In genomic region chr1:225919906-225920305, GRCh38 we compare ENCODE assay signal across 8 cellular contexts. TPM values are rescaled to one million over a fixed set of nuclear protein-coding genes. Genes with fewer than 3 reads are reported as not detected.
DNase-seq lines count a peak whose midpoint lies in the region; ATAC-seq and TF ChIP-seq lines count a peak whose summit lies in the region.

No MANE protein-coding gene starts in this region.

- peaks cover 20% of the 10 kb centered on the region for H3K79me2 ChIP-seq in SK-N-SH (ENCODE audit: insufficient read depth)
- peaks cover 20% of the 10 kb centered on the region for H3K79me2 ChIP-seq in fibroblast of lung (ENCODE audit: control insufficient read depth, insufficient read depth, low read length)
- H3K79me2 ChIP-seq in neural progenitor cell (ENCODE audit: low read depth), result peaks cover 20% of the 10 kb centered on the region
- H3K79me2 ChIP-seq in smooth muscle cell (ENCODE audit: low read depth), result peaks cover 9% of the 10 kb centered on the region

- peak; percentile 74 for DNase-seq in activated naive CD4-positive, alpha-beta T cell treated with anti-CD3 and anti-CD28 coated beads for 36 hours
- DNase-seq in activated naive CD4-positive, alpha-beta T cell treated with Interleukin-2 at 50 U/mL for 16 hours, result no peak
- DNase-seq in SK-N-SH, result peak; percentile 91
- DNase-seq in fibroblast of lung (ENCODE audit: low read depth in 2 of 2), result peak; percentile 86 to 92
- peak; percentile 93 for DNase-seq in putamen (ENCODE audit: low spot score)
- DNase-seq in neural progenitor cell (ENCODE audit: low spot score), result no peak
- no peak for DNase-seq in smooth muscle cell (lab: John Stamatoyannopoulos, UW; ENCODE audit: unreplicated experiment)

- no peak overlapping the region for H3K4me3 Mint-ChIP-seq in activated naive CD4-positive, alpha-beta T cell treated with anti-CD3 and anti-CD28 coated beads for 36 hours
- no peak overlapping the region for H3K4me3 Mint-ChIP-seq in neural progenitor cell

- H2AFZ ChIP-seq in SK-N-SH (ENCODE audit: low read depth) (no peak overlapping the region), fibroblast of lung (ENCODE audit: low read length) (no peak overlapping the region), neural progenitor cell (replicated peaks) (no peak overlapping the region), smooth muscle cell (ENCODE audit: low read depth) (no peak overlapping the region)

- H3K4me1 ChIP-seq in SK-N-SH (ENCODE audit: control insufficient read depth in 1 of 2, insufficient read depth in 2 of 2, low read depth in 1 of 2, low read length in 1 of 2) (peaks cover 28 to 66% of the 10 kb centered on the region in 2 experiments), fibroblast of lung (ENCODE audit: control insufficient read depth, extremely low read depth, insufficient read depth, low read length) (peaks cover 2% of the 10 kb centered on the region), neural progenitor cell (peaks cover 10% of the 10 kb centered on the region), smooth muscle cell (ENCODE audit: low read depth) (peaks cover 6% of the 10 kb centered on the region)

- 46% methylated on average over 5 of the region's 5 CpGs for WGBS in SK-N-SH (ENCODE audit: low lambda C conversion rate)
- 92% methylated on average over 5 of the region's 5 CpGs for WGBS in smooth muscle cell (ENCODE audit: low lambda C conversion rate)

- peaks cover 47% of the 10 kb centered on the region for H3K4me1 Mint-ChIP-seq in activated naive CD4-positive, alpha-beta T cell treated with anti-CD3 and anti-CD28 coated beads for 36 hours (ENCODE audit: low read depth)
- H3K4me1 Mint-ChIP-seq in neural progenitor cell, result peaks cover 26% of the 10 kb centered on the region

- H3K9me3 Mint-ChIP-seq in activated naive CD4-positive, alpha-beta T cell treated with anti-CD3 and anti-CD28 coated beads for 36 hours, result no peaks in the 10 kb centered on the region
- no peaks in the 10 kb centered on the region for H3K9me3 Mint-ChIP-seq in neural progenitor cell

- H3K36me3 ChIP-seq in SK-N-SH (replicated peaks in 1 of 2; ENCODE audit: control insufficient read depth in 1 of 2, insufficient read depth in 2 of 2, low read length in 1 of 2) (peaks cover 13 to 26% of the 10 kb centered on the region in 2 experiments), fibroblast of lung (ENCODE audit: control insufficient read depth, insufficient read depth, low read length) (peaks cover 16% of the 10 kb centered on the region), neural progenitor cell (no peaks in the 10 kb centered on the region), smooth muscle cell (ENCODE audit: low read depth) (no peaks in the 10 kb centered on the region)

- H3K9ac ChIP-seq in SK-N-SH (no peak overlapping the region), fibroblast of lung (ENCODE audit: insufficient read depth, low read length) (no peak overlapping the region), neural progenitor cell (no peak overlapping the region), smooth muscle cell (ENCODE audit: low read depth) (no peak overlapping the region)

- H3K36me3 Mint-ChIP-seq in activated naive CD4-positive, alpha-beta T cell treated with anti-CD3 and anti-CD28 coated beads for 36 hours (ENCODE audit: low read depth), result peaks cover 40% of the 10 kb centered on the region
- peaks cover 16% of the 10 kb centered on the region for H3K36me3 Mint-ChIP-seq in neural progenitor cell

- H3K27me3 Mint-ChIP-seq in activated naive CD4-positive, alpha-beta T cell treated with anti-CD3 and anti-CD28 coated beads for 36 hours (ENCODE audit: low read depth), result no peaks in the 10 kb centered on the region
- peaks cover 6% of the 10 kb centered on the region for H3K27me3 Mint-ChIP-seq in neural progenitor cell (ENCODE audit: insufficient read depth, low read depth)

- H3K4me2 ChIP-seq in SK-N-SH, result peak overlapping the region; percentile 10; the same call in 1 of the 2 replicates
- H3K4me2 ChIP-seq in fibroblast of lung (ENCODE audit: extremely low read depth, insufficient read depth, low read length), result peak overlapping the region; percentile 23
- H3K4me2 ChIP-seq in neural progenitor cell, result no peak overlapping the region
- no peak overlapping the region for H3K4me2 ChIP-seq in smooth muscle cell

- peak in 1 of 2 experiments; percentile 84; a peak in 2 of 4 replicates for TF ChIP-seq EP300 in SK-N-SH (IDR thresholded peaks at IDR 0.05; ENCODE audit: borderline replicate concordance in 1 of 2, low read depth in 1 of 2, low read length in 1 of 2)

- intact Hi-C loops in activated naive CD4-positive, alpha-beta T cell treated with anti-CD3 and anti-CD28 coated beads for 36 hours (cut with micrococcal nuclease), result loop anchor here (5.0 kb wide), 1 partner anchor 267 kb away; the partner anchor contains the start of gene ACBD3

- peak; percentile 34 for TF ChIP-seq RAD21 in SK-N-SH (IDR thresholded peaks at IDR 0.05; ENCODE audit: low read length)

- H4K20me1 ChIP-seq in SK-N-SH (ENCODE audit: insufficient read depth), result no peaks in the 10 kb centered on the region; the same call in 1 of the 2 replicates
- H4K20me1 ChIP-seq in fibroblast of lung (ENCODE audit: control insufficient read depth, extremely low read depth, insufficient read depth, low read length), result no peaks in the 10 kb centered on the region
- peaks cover 14% of the 10 kb centered on the region for H4K20me1 ChIP-seq in neural progenitor cell (ENCODE audit: low read depth)
- no peaks in the 10 kb centered on the region for H4K20me1 ChIP-seq in smooth muscle cell (ENCODE audit: low read depth)

- H3K9me3 ChIP-seq in SK-N-SH, result no peaks in the 10 kb centered on the region
- no peaks in the 10 kb centered on the region for H3K9me3 ChIP-seq in fibroblast of lung (ENCODE audit: control insufficient read depth, insufficient read depth, low read depth, low read length)
- no peaks in the 10 kb centered on the region for H3K9me3 ChIP-seq in neural progenitor cell (ENCODE audit: low read depth)
- H3K9me3 ChIP-seq in smooth muscle cell (replicated peaks; ENCODE audit: low read depth), result no peaks in the 10 kb centered on the region

- TF ChIP-seq CTCF in SK-N-SH (IDR thresholded peaks at IDR 0.05) (no peak), fibroblast of lung (conservative IDR thresholded peaks at IDR 0.05 in 1 of 2, IDR thresholded peaks at IDR 0.05 in 1 of 2; ENCODE audit: low read depth in 1 of 2, low read length in 2 of 2) (no peak), neural progenitor cell (IDR thresholded peaks at IDR 0.05) (no peak), smooth muscle cell (IDR thresholded peaks at IDR 0.05; ENCODE audit: borderline replicate concordance, insufficient read depth, poor library complexity, severe bottlenecking) (no peak)

- H3K4me3 ChIP-seq in SK-N-SH (ENCODE audit: low read depth in 2 of 2, low read length in 1 of 2) (no peak overlapping the region), fibroblast of lung (replicated peaks in 1 of 4; ENCODE audit: control extremely low read depth in 1 of 4, insufficient read depth in 1 of 4, low read depth in 3 of 4, low read length in 4 of 4) (no peak overlapping the region), neural progenitor cell (no peak overlapping the region), smooth muscle cell (no peak overlapping the region)

- ATAC-seq in GM18519 (IDR thresholded peaks at IDR 0.05; ENCODE audit: low FRiP score, unreplicated experiment), result no peak

- H3K27ac ChIP-seq in SK-N-SH (ENCODE audit: low read depth in 2 of 2, low read length in 1 of 2) (peak overlapping the region; percentile 58 to 95), fibroblast of lung (ENCODE audit: insufficient read depth, low read length) (no peak overlapping the region), neural progenitor cell (no peak overlapping the region), smooth muscle cell (ENCODE audit: low read depth) (no peak overlapping the region)

- CTCF ChIA-PET in activated naive CD4-positive, alpha-beta T cell treated with anti-CD3 and anti-CD28 coated beads for 36 hours (lab: Charles Lee), result interaction anchor here (0.8 to 1.2 kb wide), 2 partner anchors 8 to 109 kb away, joined by 3 to 5 read pairs; no protein-coding TSS in a partner anchor
- CTCF ChIA-PET in SK-N-SH (lab: Yijun Ruan, JAX), result interaction anchor here (0.6 to 2.1 kb wide), 3 partner anchors 68 to 445 kb away, joined by 3 to 7 read pairs (median 3); partner anchors contain the start of gene EPHX1

- H3K9me2 ChIP-seq in SK-N-SH, result no peaks in the 10 kb centered on the region

- no peaks in the 10 kb centered on the region for H3F3A ChIP-seq in SK-N-SH (replicated peaks; ENCODE audit: insufficient read depth)
- H3F3A ChIP-seq in neural progenitor cell (ENCODE audit: low read depth), result peaks cover 14% of the 10 kb centered on the region
- no peaks in the 10 kb centered on the region for H3F3A ChIP-seq in smooth muscle cell (ENCODE audit: low read depth)

- H3K27ac Mint-ChIP-seq in activated naive CD4-positive, alpha-beta T cell treated with anti-CD3 and anti-CD28 coated beads for 36 hours, result peak overlapping the region; percentile 84
- H3K27ac Mint-ChIP-seq in neural progenitor cell, result no peak overlapping the region

- no peaks in the 10 kb centered on the region for H3K27me3 ChIP-seq in SK-N-SH (ENCODE audit: insufficient read depth)
- no peaks in the 10 kb centered on the region for H3K27me3 ChIP-seq in fibroblast of lung (ENCODE audit: control insufficient read depth, insufficient read depth, low read length)
- no peaks in the 10 kb centered on the region for H3K27me3 ChIP-seq in neural progenitor cell
- no peaks in the 10 kb centered on the region for H3K27me3 ChIP-seq in smooth muscle cell (ENCODE audit: low read depth)

- POLR2A ChIA-PET in SK-N-SH (lab: Yijun Ruan, JAX), result no interaction called here

RNA-seq across cellular contexts. Expression of gene PYCR2, which starts 4.1 kb away (rescaled TPM):
- 100 to 1,000 TPM; 143 to 149 TPM for total RNA-seq in activated naive CD4-positive, alpha-beta T cell treated with anti-CD3 and anti-CD28 coated beads for 36 hours
- polyA plus RNA-seq in SK-N-SH (2012; rRNA removed), result 95.3 and 124 TPM in 2 replicates
- 49.6 and 70.6 TPM in 2 replicates for polyA plus RNA-seq in SK-N-SH (2012; cell fraction: cytosol; rRNA removed)
- 175 and 177 TPM in 2 replicates for polyA plus RNA-seq in SK-N-SH (2012; cell fraction: nucleus; rRNA removed)
- 30.6 and 32.4 TPM in 2 replicates for total RNA-seq in fibroblast of lung
- polyA plus RNA-seq in fibroblast of lung, result 28.6 and 35.5 TPM in 2 replicates
- 37.1 and 48.9 TPM in 2 replicates for polyA plus RNA-seq in fibroblast of lung (2012)
- polyA minus RNA-seq in fibroblast of lung (ENCODE audit: low replicate concordance), result 77.2 and 97.0 TPM in 2 replicates
- total RNA-seq in neural progenitor cell (ENCODE audit: low replicate concordance), result 23.8 and 54.7 TPM in 2 replicates
- 15.1 and 20.1 TPM in 2 replicates for total RNA-seq in smooth muscle cell
- polyA plus RNA-seq in smooth muscle cell, result 40.5 and 44.3 TPM in 2 replicates

RNA-seq across cellular contexts. Expression of gene LEFTY2, which starts 21.1 kb away (rescaled TPM):
- total RNA-seq in activated naive CD4-positive, alpha-beta T cell treated with anti-CD3 and anti-CD28 coated beads for 36 hours, result under 1 TPM in 1 of 2 experiments, not detected in 1; 0.10 TPM
- polyA plus RNA-seq in SK-N-SH (2012; rRNA removed) (not detected in 2 replicates), fibroblast of lung (0.05 TPM in 1 of 2 replicates, not detected in the other), smooth muscle cell (0.25 and 2.3 TPM in 2 replicates)
- polyA plus RNA-seq in SK-N-SH (2012; cell fraction: cytosol; rRNA removed), result 0.01 TPM in 1 of 2 replicates, not detected in the other
- polyA plus RNA-seq in SK-N-SH (2012; cell fraction: nucleus; rRNA removed), result not detected in 2 replicates
- total RNA-seq in fibroblast of lung (under 0.01 TPM in 1 of 2 replicates, not detected in the other), neural progenitor cell (ENCODE audit: low replicate concordance) (not detected in 2 replicates), smooth muscle cell (0.09 and 0.36 TPM in 2 replicates)
- polyA plus RNA-seq in fibroblast of lung (2012), result 0.05 TPM in 1 of 2 replicates, not detected in the other
- not detected in 2 replicates for polyA minus RNA-seq in fibroblast of lung (ENCODE audit: low replicate concordance)

RNA-seq across cellular contexts. Expression of gene LEFTY1, which starts 31.0 kb away (rescaled TPM):
- total RNA-seq in activated naive CD4-positive, alpha-beta T cell treated with anti-CD3 and anti-CD28 coated beads for 36 hours, result under 1 TPM in 1 of 2 experiments, not detected in 1; 0.22 TPM
- polyA plus RNA-seq in SK-N-SH (2012; rRNA removed), result 0.05 and 0.07 TPM in 2 replicates
- 0.04 and 0.05 TPM in 2 replicates for polyA plus RNA-seq in SK-N-SH (2012; cell fraction: cytosol; rRNA removed)
- 0.33 and 0.50 TPM in 2 replicates for polyA plus RNA-seq in SK-N-SH (2012; cell fraction: nucleus; rRNA removed)
- 0.26 TPM in 1 of 2 replicates, not detected in the other for total RNA-seq in fibroblast of lung
- not detected in 2 replicates for polyA plus RNA-seq in fibroblast of lung
- not detected in 2 replicates for polyA plus RNA-seq in fibroblast of lung (2012)
- not detected in 2 replicates for polyA minus RNA-seq in fibroblast of lung (ENCODE audit: low replicate concordance)
- total RNA-seq in neural progenitor cell (ENCODE audit: low replicate concordance), result not detected in 2 replicates
- total RNA-seq in smooth muscle cell, result not detected in 2 replicates
- polyA plus RNA-seq in smooth muscle cell, result 0.46 TPM in 1 of 2 replicates, not detected in the other

RNA-seq across cellular contexts. Expression of gene TMEM63A, which starts 37.7 kb away (rescaled TPM):
- 10 to 100 TPM; 34.3 to 34.7 TPM for total RNA-seq in activated naive CD4-positive, alpha-beta T cell treated with anti-CD3 and anti-CD28 coated beads for 36 hours
- polyA plus RNA-seq in SK-N-SH (2012; rRNA removed) (13.5 and 18.5 TPM in 2 replicates), fibroblast of lung (14.1 and 14.5 TPM in 2 replicates), smooth muscle cell (10.9 and 17.9 TPM in 2 replicates)
- polyA plus RNA-seq in SK-N-SH (2012; cell fraction: cytosol; rRNA removed), result 3.2 and 5.1 TPM in 2 replicates
- 83.1 and 85.6 TPM in 2 replicates for polyA plus RNA-seq in SK-N-SH (2012; cell fraction: nucleus; rRNA removed)
- total RNA-seq in fibroblast of lung (16.2 and 24.1 TPM in 2 replicates), neural progenitor cell (ENCODE audit: low replicate concordance) (5.1 and 12.3 TPM in 2 replicates), smooth muscle cell (12.0 and 12.3 TPM in 2 replicates)
- 11.8 and 12.3 TPM in 2 replicates for polyA plus RNA-seq in fibroblast of lung (2012)
- 45.5 and 49.2 TPM in 2 replicates for polyA minus RNA-seq in fibroblast of lung (ENCODE audit: low replicate concordance)

Comparison
In these comparisons a context has a peak if more than half of its experiments do, and no peak if none do; other contexts are left out.
1. DNase-seq: peak in activated naive CD4-positive, alpha-beta T cell treated with anti-CD3 and anti-CD28 coated beads for 36 hours (single experiment), SK-N-SH (single experiment), fibroblast of lung (2 of 2) and putamen (single experiment); none in activated naive CD4-positive, alpha-beta T cell treated with Interleukin-2 at 50 U/mL for 16 hours (single experiment), neural progenitor cell (single experiment) and smooth muscle cell (single experiment).
2. H3K27ac ChIP-seq: peak in SK-N-SH (2 of 2); none in fibroblast of lung (single experiment), neural progenitor cell (single experiment) and smooth muscle cell (single experiment).
3. H3K4me2 ChIP-seq: peak in SK-N-SH (single experiment) and fibroblast of lung (single experiment); none in neural progenitor cell (single experiment) and smooth muscle cell (single experiment).